In the genomic region with DNA sequence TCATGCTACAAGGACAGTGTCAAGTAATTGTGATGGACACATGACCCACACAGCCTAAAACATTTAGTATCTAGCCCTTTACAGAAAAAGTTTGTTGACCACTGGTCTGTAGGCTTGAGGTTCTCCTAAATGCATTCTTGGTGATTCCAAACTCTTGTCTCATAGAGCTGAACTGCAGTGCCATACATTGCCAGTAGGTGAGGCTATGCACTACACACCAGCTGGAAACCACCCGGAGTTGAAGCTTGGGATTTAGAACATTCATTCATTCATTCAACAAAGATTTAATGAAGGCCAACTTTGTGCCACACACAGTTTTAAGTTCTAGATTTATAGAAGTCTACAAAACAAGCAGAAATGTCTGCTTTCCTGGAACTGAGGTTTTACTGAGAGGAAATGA, we compare ENCODE assay signal across 15 cellular contexts.
DNase-seq lines count a peak whose midpoint lies in the region; ATAC-seq, FAIRE-seq and TF ChIP-seq lines count a peak whose summit lies in the region.
"Had no signal": no experiment of that assay in that cellular context is flagged by ENCODE, and none has a peak within 500 bp of the region (broad histone marks: within the 10 kb centered on the region; RNA-seq: fewer than 3 reads in every experiment).

No MANE protein-coding gene starts in this region.

- no peaks in the 10 kb centered on the region for H3K4me1 Mint-ChIP-seq in stimulated activated naive CD8-positive, alpha-beta T cell treated with anti-CD3 and anti-CD28 coated beads, Interleukin-15, amount 100 ng/mL, for 72 hours
- H3K4me1 Mint-ChIP-seq: memory B cell had no signal

- H2AFZ ChIP-seq in keratinocyte (ENCODE audit: control insufficient read depth, low read length) (no peak overlapping the region), neuronal stem cell (ENCODE audit: low read length) (no peak overlapping the region)

- H3K18ac ChIP-seq in neuronal stem cell (ENCODE audit: low read length): no peak overlapping the region

- H3K4me2 ChIP-seq in keratinocyte (ENCODE audit: control insufficient read depth, extremely low read depth, insufficient read depth, low read depth, low read length) (no peak overlapping the region), neuronal stem cell (ENCODE audit: insufficient read depth, low read length, poor library complexity, severe bottlenecking) (no peak overlapping the region)
- H3K4me2 ChIP-seq: BLaER1 had no signal

- no peak overlapping the region for H3K23ac ChIP-seq in neuronal stem cell (ENCODE audit: low read depth, low read length, poor library complexity)

- no peak overlapping the region for H3K14ac ChIP-seq in neuronal stem cell (ENCODE audit: low read length)

- no peaks in the 10 kb centered on the region for H3K9me1 ChIP-seq in keratinocyte (ENCODE audit: control insufficient read depth, extremely low read depth, insufficient read depth, low read length)

- no peak overlapping the region for H2BK5ac ChIP-seq in neuronal stem cell (ENCODE audit: low read length)

- no peaks in the 10 kb centered on the region for H3K79me2 ChIP-seq in keratinocyte (ENCODE audit: control insufficient read depth, insufficient read depth, low read length)

- H3K27ac Mint-ChIP-seq in stimulated activated naive CD8-positive, alpha-beta T cell treated with anti-CD3 and anti-CD28 coated beads, Interleukin-15, amount 100 ng/mL, for 72 hours: no peak overlapping the region
- H3K27ac Mint-ChIP-seq: activated naive CD8-positive, alpha-beta T cell; memory B cell had no signal

- no peak for ATAC-seq in stimulated activated naive CD8-positive, alpha-beta T cell treated with anti-CD3 and anti-CD28 coated beads, Interleukin-15, amount 100 ng/mL, for 72 hours
- ATAC-seq: Right ventricle myocardium inferior had no signal

- POLR2A ChIA-PET in HEK293 (lab: Yijun Ruan, JAX): no interaction called here

- TF ChIP-seq CTCF in AG09319 (IDR thresholded peaks at IDR 0.05; ENCODE audit: low read depth, low read length) (peak; percentile 11; the same call in 1 of the 2 replicates), HEK293 (tag by site-specific recombination; IDR thresholded peaks at IDR 0.05) (no peak), astrocyte of the cerebellum (IDR thresholded peaks at IDR 0.05; ENCODE audit: low read depth, low read length, missing control alignments) (peak; percentile 24), keratinocyte (optimal IDR thresholded peaks at IDR 0.05 in 1 of 3, IDR thresholded peaks at IDR 0.05 in 1 of 3, conservative IDR thresholded peaks at IDR 0.05 in 1 of 3; ENCODE audit: extremely low read depth in 1 of 3, insufficient read depth in 2 of 3, low read length in 3 of 3) (peak; percentile 37 to 45 (median 41))

- H2AK5ac ChIP-seq in neuronal stem cell (ENCODE audit: low read depth, low read length): no peak overlapping the region

- dilution Hi-C loops in keratinocyte (cut with MboI; ENCODE audit: extremely low pct_ligation_motif_present, low sequenced_read_pairs): no loop called here

- no peaks in the 10 kb centered on the region for H4K20me1 ChIP-seq in keratinocyte (ENCODE audit: control insufficient read depth, extremely low read depth, insufficient read depth, low read length)
- H4K20me1 ChIP-seq: BLaER1 had no signal

- no peak overlapping the region for H2BK120ac ChIP-seq in neuronal stem cell (ENCODE audit: low read depth, low read length)

- H3K9me3 Mint-ChIP-seq in stimulated activated naive CD8-positive, alpha-beta T cell treated with anti-CD3 and anti-CD28 coated beads, Interleukin-15, amount 100 ng/mL, for 72 hours: peaks cover 13 to 25% of the 10 kb centered on the region in 2 donors

- no peak overlapping the region for H3K4me3 ChIP-seq in HEK293 (ENCODE audit: low read depth, low read length)
- no peak overlapping the region for H3K4me3 ChIP-seq in astrocyte of the cerebellum (ENCODE audit: low read depth, low read length)
- no peak overlapping the region for H3K4me3 ChIP-seq in keratinocyte (ENCODE audit: control insufficient read depth in 2 of 3, extremely low read depth in 1 of 3, insufficient read depth in 2 of 3, low read depth in 1 of 3, low read length in 3 of 3)
- H3K4me3 ChIP-seq in neuronal stem cell (ENCODE audit: low read length in 2 of 2): no peak overlapping the region
- H3K4me3 ChIP-seq: BLaER1, dorsolateral prefrontal cortex, ovary had no signal

- WGBS in neuronal stem cell (ENCODE audit: extremely low coverage in 2 of 2, insufficient read length in 2 of 2, insufficient replicate concordance in 1 of 2), 2 donors: no CpG with 5 or more reads among the region's 1 CpG

- H4K8ac ChIP-seq in neuronal stem cell (ENCODE audit: low read depth, low read length): no peak overlapping the region

- no peaks in the 10 kb centered on the region for H3K27me3 ChIP-seq in keratinocyte (ENCODE audit: control insufficient read depth, extremely low read depth, insufficient read depth, low read length)
- H3K27me3 ChIP-seq in neuronal stem cell (ENCODE audit: control insufficient read depth in 3 of 3, insufficient read depth in 3 of 3, low read depth in 1 of 3, low read length in 3 of 3): peaks cover 0 to 9% (median 0%) of the 10 kb centered on the region in 3 experiments
- H3K27me3 ChIP-seq: BLaER1, dorsolateral prefrontal cortex, ovary had no signal

- H3K9me3 ChIP-seq in HEK293 (ENCODE audit: control insufficient read depth, insufficient read depth, low read depth, low read length): no peaks in the 10 kb centered on the region
- H3K9me3 ChIP-seq in keratinocyte (ENCODE audit: control insufficient read depth, low read depth, low read length): no peaks in the 10 kb centered on the region
- H3K9me3 ChIP-seq in neuronal stem cell (replicated peaks in 1 of 2; ENCODE audit: control insufficient read depth in 2 of 2, insufficient read depth in 1 of 2, low read depth in 1 of 2, low read length in 2 of 2): peaks cover 2 to 10% of the 10 kb centered on the region in 2 donors

- no peak overlapping the region for H2BK12ac ChIP-seq in neuronal stem cell (ENCODE audit: low read length)

- H3K9ac ChIP-seq in keratinocyte (ENCODE audit: control insufficient read depth, extremely low read depth, insufficient read depth, low read length): no peak overlapping the region
- no peak overlapping the region for H3K9ac ChIP-seq in neuronal stem cell (ENCODE audit: low read depth, low read length, poor library complexity)
- H3K9ac ChIP-seq: BLaER1 had no signal

- no peaks in the 10 kb centered on the region for H3K36me3 ChIP-seq in HEK293 (ENCODE audit: control insufficient read depth in 2 of 2, insufficient read depth in 1 of 2, low read length in 2 of 2)
- no peaks in the 10 kb centered on the region for H3K36me3 ChIP-seq in keratinocyte (ENCODE audit: control insufficient read depth in 2 of 2, extremely low read depth in 1 of 2, insufficient read depth in 2 of 2, low read length in 2 of 2)
- H3K36me3 ChIP-seq in neuronal stem cell (replicated peaks in 1 of 2; ENCODE audit: control insufficient read depth in 2 of 2, insufficient read depth in 2 of 2, low read length in 2 of 2): no peaks in the 10 kb centered on the region
- H3K36me3 ChIP-seq: BLaER1, ovary had no signal

- H3K27ac ChIP-seq in HEK293 (ENCODE audit: extremely low read depth, low read depth, low read length) (no peak overlapping the region), keratinocyte (ENCODE audit: control insufficient read depth, insufficient read depth, low read length) (no peak overlapping the region), neuronal stem cell (replicated peaks; ENCODE audit: low read length) (no peak overlapping the region)
- H3K27ac ChIP-seq: BLaER1, dorsolateral prefrontal cortex, ovary had no signal

- H2BK15ac ChIP-seq in neuronal stem cell (ENCODE audit: low read length): no peak overlapping the region

- H3K79me1 ChIP-seq in neuronal stem cell (ENCODE audit: low read depth, low read length): no peaks in the 10 kb centered on the region

- CTCF ChIA-PET in HEK293 (lab: Yijun Ruan, JAX): no interaction called here

- no peaks in the 10 kb centered on the region for H3K27me3 Mint-ChIP-seq in stimulated activated naive CD8-positive, alpha-beta T cell treated with anti-CD3 and anti-CD28 coated beads, Interleukin-15, amount 100 ng/mL, for 72 hours
- H3K27me3 Mint-ChIP-seq: activated naive CD8-positive, alpha-beta T cell had no signal

- H4K91ac ChIP-seq in neuronal stem cell (ENCODE audit: low read depth, low read length, poor library complexity): no peak overlapping the region

- no peak overlapping the region for H3K4me3 Mint-ChIP-seq in stimulated activated naive CD8-positive, alpha-beta T cell treated with anti-CD3 and anti-CD28 coated beads, Interleukin-15, amount 100 ng/mL, for 72 hours
- H3K4me3 Mint-ChIP-seq: activated naive CD8-positive, alpha-beta T cell; memory B cell had no signal

- H3K4me1 ChIP-seq in HEK293 (ENCODE audit: control insufficient read depth, insufficient read depth, low read length) (no peaks in the 10 kb centered on the region), keratinocyte (ENCODE audit: control insufficient read depth, extremely low read depth, insufficient read depth, low read length) (peaks cover 5% of the 10 kb centered on the region), neuronal stem cell (ENCODE audit: control insufficient read depth in 2 of 2, insufficient read depth in 1 of 2, low read depth in 1 of 2, low read length in 2 of 2) (no peaks in the 10 kb centered on the region)
- H3K4me1 ChIP-seq: BLaER1 had no signal

- in situ Hi-C loops in astrocyte of the cerebellum (cut with HindIII; ENCODE audit: low sequenced_read_pairs): no loop called here

- no peak for FAIRE-seq in keratinocyte (lab: Jason Lieb, UNC)

- no peak overlapping the region for H3K4ac ChIP-seq in neuronal stem cell (ENCODE audit: low read length)

- DNase-seq in AG09319 (ENCODE audit: extremely low read depth, low read depth): no peak
- DNase-seq in astrocyte of the cerebellum (ENCODE audit: low read depth): no peak
- DNase-seq in keratinocyte (ENCODE audit: low read depth, low spot score): no peak
- DNase-seq in stimulated activated naive CD8-positive, alpha-beta T cell treated with anti-CD3 and anti-CD28 coated beads, Interleukin-15, amount 100 ng/mL, for 72 hours: no peak
- DNase-seq in NCI-H128 (lab: John Stamatoyannopoulos, UW; ENCODE audit: unreplicated experiment): no peak
- no peak for DNase-seq in neuronal stem cell (ENCODE audit: low spot score)
- no peak for DNase-seq in activated CD4-positive, alpha-beta T cell treated with anti-CD3 and anti-CD28 coated beads for 4 hours
- DNase-seq: dorsolateral prefrontal cortex, NCI-H1417, ovary had no signal

TF ChIP-seq in HEK293, 187 proteins besides CTCF, POLR2A, EP300 and RAD21 (continues in another document):
- peak; percentile 62 for TF ChIP-seq SETDB1 (IDR thresholded peaks at IDR 0.05; ENCODE audit: insufficient read length, low read length)
